Comparison of ENCODE assay signal across 14 cellular contexts in the genomic region with DNA sequence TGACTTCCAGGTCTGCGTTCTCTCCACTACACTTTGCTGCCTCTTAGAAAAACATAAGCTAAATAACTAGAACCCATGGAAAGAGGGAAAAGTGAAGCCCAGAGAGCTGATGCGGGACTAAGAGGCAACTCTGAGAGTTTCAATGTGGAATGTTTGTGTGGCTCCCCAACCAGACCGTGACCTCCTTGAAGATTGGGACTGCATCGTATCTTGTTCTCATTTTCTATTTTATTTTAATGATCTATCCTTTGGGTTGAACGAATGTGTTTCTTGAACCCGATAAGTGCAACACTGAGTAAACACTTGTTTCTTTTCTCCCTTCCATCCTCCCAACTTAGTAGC.
DNase-seq lines count a peak whose midpoint lies in the region; ATAC-seq and TF ChIP-seq lines count a peak whose summit lies in the region.
"Had no signal": no experiment of that assay in that cellular context is flagged by ENCODE, and none has a peak within 500 bp of the region (broad histone marks: within the 10 kb centered on the region; RNA-seq: fewer than 3 reads in every experiment).

No MANE protein-coding gene starts in this region.

- H3K4me2 ChIP-seq in KMS-11 = peak overlapping the region; percentile 46; the same call in 1 of the 2 replicates

- H2AFZ ChIP-seq in KMS-11 (ENCODE audit: low read depth) = no peak overlapping the region

- peak overlapping the region; percentile 44; the same call in 1 of the 2 replicates for H3K27ac ChIP-seq in KMS-11
- peak overlapping the region in 2 of 3 donors; percentile 12 to 58 for H3K27ac ChIP-seq in right lobe of liver
- peak overlapping the region; percentile 10 to 74 for H3K27ac ChIP-seq in testis

- H3K9me3 ChIP-seq in right lobe of liver = no peaks in the 10 kb centered on the region
- H3K9me3 ChIP-seq in testis = no peaks in the 10 kb centered on the region

- no peak overlapping the region for H3K9ac ChIP-seq in KMS-11

- no peak for TF ChIP-seq CTCF in KMS-11 (conservative IDR thresholded peaks at IDR 0.05; ENCODE audit: low read depth, low read length)
- TF ChIP-seq CTCF in brain (conservative IDR thresholded peaks at IDR 0.05) = no peak
- TF ChIP-seq CTCF in right lobe of liver (IDR thresholded peaks at IDR 0.05) = no peak
- TF ChIP-seq CTCF in testis (IDR thresholded peaks at IDR 0.05) = no peak

- peaks cover 31% of the 10 kb centered on the region for H3K36me3 Mint-ChIP-seq in brain
- H3K36me3 Mint-ChIP-seq: natural killer cell treated with Interleukin-12 subunit alpha and Interleukin-12 subunit beta and Interleukin-15 and Interleukin-18, amount 100 ng/mL, for 72 hours had no signal

- peak overlapping the region in 1 of 5 experiments; percentile 80 for H3K4me3 Mint-ChIP-seq in brain
- H3K4me3 Mint-ChIP-seq: activated CD8-positive, alpha-beta T cell treated with anti-CD3 and anti-CD28 coated beads for 36 hours; activated T-helper 1 cell treated with anti-CD3 and anti-CD28 coated beads, Interleukin-12 subunit alpha, Interleukin-12 subunit beta, Interleukin-2, Interleukin-4 antibody, amounts not matched to agents 30 ng/mL and 10 ng/mL and 1 ng/mL, durations not matched to agents 14 hours and 24 hours and 36 hours; natural killer cell treated with Interleukin-12 subunit alpha and Interleukin-12 subunit beta and Interleukin-15 and Interleukin-18, amount 100 ng/mL, for 72 hours had no signal

- H3K27me3 Mint-ChIP-seq in brain = no peaks in the 10 kb centered on the region
- H3K27me3 Mint-ChIP-seq: activated CD8-positive, alpha-beta T cell treated with anti-CD3 and anti-CD28 coated beads for 36 hours; natural killer cell treated with Interleukin-12 subunit alpha and Interleukin-12 subunit beta and Interleukin-15 and Interleukin-18, amount 100 ng/mL, for 72 hours had no signal

- peaks cover 0 to 10% (median 6%) of the 10 kb centered on the region in 5 experiments for H3K9me3 Mint-ChIP-seq in brain
- H3K9me3 Mint-ChIP-seq: activated CD8-positive, alpha-beta T cell treated with anti-CD3 and anti-CD28 coated beads for 36 hours; activated T-helper 1 cell treated with anti-CD3 and anti-CD28 coated beads, Interleukin-12 subunit alpha, Interleukin-12 subunit beta, Interleukin-2, Interleukin-4 antibody, amounts not matched to agents 30 ng/mL and 10 ng/mL and 1 ng/mL, durations not matched to agents 14 hours and 24 hours and 36 hours; natural killer cell treated with Interleukin-12 subunit alpha and Interleukin-12 subunit beta and Interleukin-15 and Interleukin-18, amount 100 ng/mL, for 72 hours had no signal

- H3K27ac Mint-ChIP-seq in brain = peak overlapping the region in 4 of 5 experiments; percentile 65 to 92 (median 86)
- H3K27ac Mint-ChIP-seq: activated CD8-positive, alpha-beta T cell treated with anti-CD3 and anti-CD28 coated beads for 36 hours; activated T-helper 1 cell treated with anti-CD3 and anti-CD28 coated beads, Interleukin-12 subunit alpha, Interleukin-12 subunit beta, Interleukin-2, Interleukin-4 antibody, amounts not matched to agents 30 ng/mL and 10 ng/mL and 1 ng/mL, durations not matched to agents 14 hours and 24 hours and 36 hours; natural killer cell treated with Interleukin-12 subunit alpha and Interleukin-12 subunit beta and Interleukin-15 and Interleukin-18, amount 100 ng/mL, for 72 hours had no signal

- no peaks in the 10 kb centered on the region for H3K36me3 ChIP-seq in KMS-11 (ENCODE audit: insufficient read depth)
- no peaks in the 10 kb centered on the region for H3K36me3 ChIP-seq in right lobe of liver
- no peaks in the 10 kb centered on the region for H3K36me3 ChIP-seq in testis (ENCODE audit: low read depth, missing control alignments)

- DNase-seq in right lobe of liver (no peak), testis (no peak), middle frontal gyrus (ENCODE audit: extremely low spot score, low spot score) (no peak), NOMO-1 treated with DMSO at 0.1 percent for 48 hours (lab: John Stamatoyannopoulos, UW; ENCODE audit: unreplicated experiment) (no peak)
- DNase-seq in activated CD4-positive, alpha-beta T cell treated with anti-CD3 and anti-CD28 coated beads, Interleukin-2, amount 50 U/mL, for 48 hours = no peak
- DNase-seq: activated CD8-positive, alpha-beta T cell treated with anti-CD3 and anti-CD28 coated beads for 36 hours; NCI-H1417; retina; stimulated activated CD4-positive, alpha-beta T cell treated with anti-CD3 and anti-CD28 coated beads, Interleukin-4, amount 100 ng/mL, for 4 hours had no signal

- intact Hi-C loops in right lobe of liver (cut with DNase I) (no loop called here), testis (cut with DNase I; ENCODE audit: low total_unique reads) (no loop called here)

- peaks cover 31% of the 10 kb centered on the region for H3K4me1 Mint-ChIP-seq in brain

- ATAC-seq in right lobe of liver = no peak
- ATAC-seq in HG02759 (IDR thresholded peaks at IDR 0.05; ENCODE audit: unreplicated experiment) = no peak
- ATAC-seq: activated CD8-positive, alpha-beta T cell treated with anti-CD3 and anti-CD28 coated beads for 36 hours; natural killer cell treated with Interleukin-12 subunit alpha and Interleukin-12 subunit beta and Interleukin-15 and Interleukin-18, amount 100 ng/mL, for 72 hours had no signal

- 87% methylated on average over 6 of the region's 6 CpGs for WGBS in right lobe of liver (ENCODE audit: insufficient coverage, low coverage, low lambda C conversion rate, missing lambda C conversion rate)
- 60 to 66% methylated on average over 6 of the region's 6 CpGs for WGBS in testis, 2 donors

- H3K27me3 ChIP-seq in KMS-11 (ENCODE audit: insufficient read depth, low read depth) = no peaks in the 10 kb centered on the region
- H3K27me3 ChIP-seq in right lobe of liver = no peaks in the 10 kb centered on the region
- no peaks in the 10 kb centered on the region for H3K27me3 ChIP-seq in testis

- peaks cover 32% of the 10 kb centered on the region for H3K4me1 ChIP-seq in KMS-11 (ENCODE audit: low read depth, poor library complexity, severe bottlenecking)
- H3K4me1 ChIP-seq in right lobe of liver = peaks cover 0 to 15% (median 6%) of the 10 kb centered on the region in 4 donors
- peaks cover 5% of the 10 kb centered on the region for H3K4me1 ChIP-seq in testis

- H3K4me3 ChIP-seq in KMS-11 (IDR thresholded peaks at IDR 0.05; ENCODE audit: insufficient read depth, low read depth, low read length) = no peak overlapping the region
- no peak overlapping the region for H3K4me3 ChIP-seq in right lobe of liver
- no peak overlapping the region for H3K4me3 ChIP-seq in testis

- TF ChIP-seq POLR2A in right lobe of liver (IDR thresholded peaks at IDR 0.05) (no peak), testis (IDR thresholded peaks at IDR 0.05) (no peak)

- H3K79me2 ChIP-seq in KMS-11 (ENCODE audit: insufficient read depth, low read depth) = peaks cover 78% of the 10 kb centered on the region

- H4K20me1 ChIP-seq in KMS-11 (ENCODE audit: insufficient read depth) = no peaks in the 10 kb centered on the region
